Comparison of ENCODE assay signal across 7 cellular contexts in genomic region chr2:46555011-46555410, GRCh38. TPM values are rescaled to one million over a fixed set of nuclear protein-coding genes. Genes with fewer than 3 reads are reported as not detected.
A peak's percentile ranks its signal among the peaks of the same experiment; 100 is the strongest.
DNase-seq lines count a peak whose midpoint lies in the region; ATAC-seq, FAIRE-seq and TF ChIP-seq lines count a peak whose summit lies in the region.

No MANE protein-coding gene starts in this region.

- no peaks in the 10 kb centered on the region for H3K9me1 ChIP-seq in endothelial cell of umbilical vein (replicated peaks; ENCODE audit: control insufficient read depth, extremely low read depth, insufficient read depth, low read length)

- peak; percentile 34 for TF ChIP-seq CTCF in GM13977 (IDR thresholded peaks at IDR 0.05; ENCODE audit: extremely low read depth, insufficient read depth, missing control alignments)
- TF ChIP-seq CTCF in endothelial cell of umbilical vein (IDR thresholded peaks at IDR 0.05; ENCODE audit: extremely low read depth in 1 of 2, insufficient read depth in 1 of 2, low read depth in 1 of 2, low read length in 2 of 2), result peak; percentile 20 to 27
- no peak for TF ChIP-seq CTCF in GM20000 (IDR thresholded peaks at IDR 0.05; ENCODE audit: extremely low read depth, missing control alignments)

- H3K4me1 ChIP-seq in endothelial cell of umbilical vein (ENCODE audit: control insufficient read depth, extremely low read depth, insufficient read depth, low read length), result no peaks in the 10 kb centered on the region

- no peak overlapping the region for H3K27ac ChIP-seq in endothelial cell of umbilical vein (ENCODE audit: insufficient read depth, low read depth, low read length)

- DNase-seq in GM13977 (ENCODE audit: low spot score), result no peak
- DNase-seq in SKM-1 (lab: John Stamatoyannopoulos, UW; ENCODE audit: unreplicated experiment), result peak; percentile 23
- no peak for DNase-seq in endothelial cell of umbilical vein (ENCODE audit: low read depth, low spot score)
- DNase-seq in stimulated activated CD4-positive, alpha-beta T cell treated with anti-CD3 and anti-CD28 coated beads, Interleukin-1b, Interleukin-23, amount 100 ng/mL, for 48 hours, result peak; percentile 8
- no peak for DNase-seq in GM20000 (ENCODE audit: low spot score)
- no peak for DNase-seq in NCI-H2196 treated with DMSO at 0.1 percent for 48 hours (lab: John Stamatoyannopoulos, UW; ENCODE audit: unreplicated experiment)

- no peaks in the 10 kb centered on the region for H3K27me3 ChIP-seq in endothelial cell of umbilical vein (ENCODE audit: control insufficient read depth in 2 of 2, insufficient read depth in 2 of 2, low read length in 2 of 2)

- H3K9ac ChIP-seq in endothelial cell of umbilical vein (replicated peaks; ENCODE audit: extremely low read depth, insufficient read depth, low read length), result no peak overlapping the region

- in situ Hi-C loops in GM13977 (cut with MboI; ENCODE audit: low pct_unique_long_range_greater_than_20kb, low sequenced_read_pairs, unreplicated experiment), result no loop called here

- no peak overlapping the region for H2AFZ ChIP-seq in endothelial cell of umbilical vein (ENCODE audit: low read depth, low read length)

- POLR2A ChIA-PET in endothelial cell of umbilical vein (lab: Charles Lee), result no interaction called here

- no peaks in the 10 kb centered on the region for H3K36me3 ChIP-seq in endothelial cell of umbilical vein (ENCODE audit: control insufficient read depth in 2 of 2, extremely low read depth in 1 of 2, insufficient read depth in 2 of 2, low read length in 2 of 2)

- no peaks in the 10 kb centered on the region for H3K9me3 ChIP-seq in endothelial cell of umbilical vein (replicated peaks; ENCODE audit: control insufficient read depth, insufficient read depth, low read length)

- intact Hi-C loops in endothelial cell of umbilical vein (cut with micrococcal nuclease), result no loop called here

- no peak for TF ChIP-seq POLR2A in endothelial cell of umbilical vein (IDR thresholded peaks at IDR 0.05; ENCODE audit: low read depth, low read length)

- BruUV-seq in endothelial cell of umbilical vein (replicated peaks; lab: Mats Ljungman, UMichigan), result no TSS peak

- H3K79me2 ChIP-seq in endothelial cell of umbilical vein (ENCODE audit: control insufficient read depth, insufficient read depth, low read length), result no peaks in the 10 kb centered on the region

- no peak overlapping the region for H3K4me2 ChIP-seq in endothelial cell of umbilical vein (ENCODE audit: insufficient read depth, low read length)

- no peak overlapping the region for H3K4me3 ChIP-seq in endothelial cell of umbilical vein (replicated peaks in 1 of 3; ENCODE audit: insufficient read depth in 1 of 3, low read depth in 1 of 3, low read length in 3 of 3)

- CTCF ChIA-PET in endothelial cell of umbilical vein (lab: Charles Lee), result no interaction called here

- dilution Hi-C loops in endothelial cell of umbilical vein (cut with MboI; ENCODE audit: extremely low pct_ligation_motif_present, low sequenced_read_pairs), result no loop called here

- H4K20me1 ChIP-seq in endothelial cell of umbilical vein (replicated peaks; ENCODE audit: control insufficient read depth, extremely low read depth, insufficient read depth, low read length), result no peaks in the 10 kb centered on the region

- no peak for ATAC-seq in GM18502 (IDR thresholded peaks at IDR 0.05; ENCODE audit: poor library complexity, unreplicated experiment)

- no peak for FAIRE-seq in endothelial cell of umbilical vein (lab: Jason Lieb, UNC)

TF ChIP-seq in endothelial cell of umbilical vein, 7 proteins besides CTCF, POLR2A, EP300 and RAD21:
- TF ChIP-seq MAX (IDR thresholded peaks at IDR 0.05; ENCODE audit: insufficient read depth, insufficient read length) (no peak), MYC (IDR thresholded peaks at IDR 0.05; ENCODE audit: low read depth, low read length) (no peak), POLR2AphosphoS5 (IDR thresholded peaks at IDR 0.05; ENCODE audit: insufficient read depth, low read depth, low read length) (no peak), JUN (IDR thresholded peaks at IDR 0.05; ENCODE audit: borderline replicate concordance, insufficient read depth, insufficient read length, low read depth) (no peak), FOS (IDR thresholded peaks at IDR 0.05; ENCODE audit: borderline replicate concordance, insufficient read depth, low read length) (no peak), EZH2 (IDR thresholded peaks at IDR 0.05; ENCODE audit: borderline replicate concordance, low read depth, low read length, severe bottlenecking) (no peak), GATA2 (IDR thresholded peaks at IDR 0.05; ENCODE audit: insufficient read depth, insufficient read length, low read depth, low read length) (no peak)

RNA-seq across cellular contexts. Expression of gene ATP6V1E2, which starts 12.6 kb away (rescaled TPM):
- 3.6 and 5.9 TPM in 2 replicates for total RNA-seq in endothelial cell of umbilical vein
- 1.4 and 1.5 TPM in 2 replicates for polyA plus RNA-seq in endothelial cell of umbilical vein
- polyA plus RNA-seq in endothelial cell of umbilical vein (2011; cell fraction: cytosol; rRNA removed), result 2.1 and 2.8 TPM in 2 replicates
- polyA plus RNA-seq in endothelial cell of umbilical vein (2011; cell fraction: nucleus; rRNA removed), result 1.7 and 2.3 TPM in 2 replicates
- 5.9 and 6.1 TPM in 2 replicates for polyA plus RNA-seq in endothelial cell of umbilical vein (2012)
- polyA minus RNA-seq in endothelial cell of umbilical vein, result 3.7 and 5.9 TPM in 2 replicates
- polyA minus RNA-seq in endothelial cell of umbilical vein (2011; cell fraction: cytosol; rRNA and poly(A)+ RNA removed), result 11.4 TPM
- polyA minus RNA-seq in endothelial cell of umbilical vein (2011; cell fraction: nucleus; rRNA and poly(A)+ RNA removed), result 1.9 and 3.2 TPM in 2 replicates

RNA-seq across cellular contexts. Expression of gene RHOQ, which starts 12.7 kb away (rescaled TPM):
- total RNA-seq in endothelial cell of umbilical vein, result 20.5 and 34.0 TPM in 2 replicates
- polyA plus RNA-seq in endothelial cell of umbilical vein, result 18.1 and 19.0 TPM in 2 replicates
- 13.9 and 15.8 TPM in 2 replicates for polyA plus RNA-seq in endothelial cell of umbilical vein (2011; cell fraction: cytosol; rRNA removed)
- polyA plus RNA-seq in endothelial cell of umbilical vein (2011; cell fraction: nucleus; rRNA removed), result 28.4 and 30.2 TPM in 2 replicates
- 33.6 and 35.2 TPM in 2 replicates for polyA plus RNA-seq in endothelial cell of umbilical vein (2012)
- polyA minus RNA-seq in endothelial cell of umbilical vein, result 21.2 and 22.0 TPM in 2 replicates
- polyA minus RNA-seq in endothelial cell of umbilical vein (2011; cell fraction: cytosol; rRNA and poly(A)+ RNA removed), result 2.9 TPM
- polyA minus RNA-seq in endothelial cell of umbilical vein (2011; cell fraction: nucleus; rRNA and poly(A)+ RNA removed), result 24.7 and 25.1 TPM in 2 replicates

Comparison
In these comparisons a context has a peak if more than half of its experiments do, and no peak if none do; other contexts are left out.
1. DNase-seq: peak in SKM-1 (single experiment) and stimulated activated CD4-positive, alpha-beta T cell treated with anti-CD3 and anti-CD28 coated beads, Interleukin-1b, Interleukin-23, amount 100 ng/mL, for 48 hours (single experiment); none in GM13977 (single experiment), endothelial cell of umbilical vein (single experiment), GM20000 (single experiment) and NCI-H2196 treated with DMSO at 0.1 percent for 48 hours (single experiment).